In the genomic region with DNA sequence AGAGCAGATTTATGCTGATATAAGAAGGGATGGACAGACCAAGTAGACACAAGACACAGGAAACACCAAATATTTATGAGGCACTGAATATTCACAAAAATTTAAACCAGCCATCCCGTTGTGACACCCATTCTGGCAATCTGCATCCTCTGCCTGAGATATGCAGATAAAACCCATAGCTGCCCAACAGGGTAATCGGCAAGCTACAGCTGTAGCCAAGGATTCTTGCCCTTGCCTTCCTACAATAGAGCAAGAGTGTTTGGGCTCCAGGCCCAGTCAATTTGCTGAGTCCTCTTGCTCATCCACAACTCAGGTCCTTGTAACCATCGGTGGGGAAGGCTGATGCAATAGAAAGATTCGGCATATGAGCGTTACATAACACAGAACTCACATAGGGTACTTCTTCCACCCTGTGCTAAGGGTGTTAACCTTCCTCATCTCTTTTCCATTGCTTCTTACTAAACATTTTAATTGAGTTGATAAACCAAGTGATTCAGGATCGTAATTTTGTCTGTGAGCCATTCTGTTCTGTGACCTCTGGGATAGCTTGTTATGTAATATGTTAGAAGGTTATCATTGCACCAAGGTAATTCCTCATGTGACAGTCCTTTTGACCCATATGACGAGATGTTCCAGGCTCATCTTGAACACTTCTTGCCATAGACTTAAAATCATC, we compare ENCODE assay signal across 1 cellular context.
TF ChIP-seq lines count a peak whose summit lies in the region.

No MANE protein-coding gene starts in this region.

TF ChIP-seq in K562, 482 proteins besides CTCF, POLR2A, EP300 and RAD21:
- TF ChIP-seq GATA2 (CRISPR knock-in tag; IDR thresholded peaks at IDR 0.05), result no peak
- TF ChIP-seq CBFA2T3 (IDR thresholded peaks at IDR 0.05), result peak; percentile 69
- TF ChIP-seq, protein P1, sequence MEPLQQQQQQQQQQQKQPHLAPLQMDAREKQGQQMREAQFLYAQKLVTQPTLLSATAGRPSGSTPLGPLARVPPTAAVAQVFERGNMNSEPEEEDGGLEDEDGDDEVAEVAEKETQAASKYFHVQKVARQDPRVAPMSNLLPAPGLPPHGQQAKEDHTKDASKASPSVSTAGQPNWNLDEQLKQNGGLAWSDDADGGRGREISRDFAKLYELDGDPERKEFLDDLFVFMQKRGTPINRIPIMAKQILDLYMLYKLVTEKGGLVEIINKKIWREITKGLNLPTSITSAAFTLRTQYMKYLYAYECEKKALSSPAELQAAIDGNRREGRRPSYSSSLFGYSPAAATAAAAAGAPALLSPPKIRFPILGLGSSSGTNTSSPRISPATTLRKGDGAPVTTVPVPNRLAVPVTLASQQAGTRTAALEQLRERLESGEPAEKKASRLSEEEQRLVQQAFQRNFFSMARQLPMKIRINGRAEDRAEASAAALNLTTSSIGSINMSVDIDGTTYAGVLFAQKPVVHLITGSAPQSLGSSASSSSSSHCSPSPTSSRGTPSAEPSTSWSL (CRISPR knock-in tag; IDR thresholded peaks at IDR 0.05; ENCODE audit: borderline replicate concordance), result no peak
- peak; percentile 54 for TF ChIP-seq TCF3 (CRISPR knock-in tag; IDR thresholded peaks at IDR 0.05)
- peak; percentile 61 for TF ChIP-seq TEAD4 (IDR thresholded peaks at IDR 0.05; ENCODE audit: low read length)
- no peak for TF ChIP-seq TEAD4 (CRISPR knock-in tag; IDR thresholded peaks at IDR 0.05; ENCODE audit: borderline replicate concordance)
- TF ChIP-seq TAL1 (IDR thresholded peaks at IDR 0.05), result peak; percentile 15; the same call in 1 of the 2 replicates
- TF ChIP-seq CBFA2T2 (conservative IDR thresholded peaks at IDR 0.05), result peak; percentile 48
